10 cellular contexts compared by ENCODE assay signal in the genomic region with DNA sequence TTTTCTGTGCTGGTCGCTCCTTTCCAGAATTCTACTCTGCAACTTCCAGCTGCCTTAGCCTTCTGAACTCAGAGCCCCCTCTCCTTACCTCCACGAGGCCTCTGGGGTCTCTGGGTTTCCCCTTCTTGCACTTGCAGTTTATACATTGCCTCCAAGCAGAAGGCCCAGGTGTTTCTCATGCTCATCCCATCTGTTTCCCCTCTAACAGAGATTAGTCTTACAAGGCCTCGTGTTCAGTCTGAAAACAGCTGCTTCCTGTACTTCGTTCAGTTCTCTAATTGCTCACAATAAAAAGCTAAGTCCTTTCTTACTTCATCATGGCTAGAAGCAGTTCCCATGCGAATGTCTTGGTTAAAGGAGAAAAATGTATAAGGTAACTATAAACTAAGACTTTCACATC.
A peak's percentile ranks its signal among the peaks of the same experiment; 100 is the strongest.
DNase-seq lines count a peak whose midpoint lies in the region; ATAC-seq and TF ChIP-seq lines count a peak whose summit lies in the region.
"Had no signal": no experiment of that assay in that cellular context is flagged by ENCODE, and none has a peak within 500 bp of the region (broad histone marks: within the 10 kb centered on the region; RNA-seq: fewer than 3 reads in every experiment).

No MANE protein-coding gene starts in this region.

- no peak overlapping the region for H2BK12ac ChIP-seq in mesenchymal stem cell (ENCODE audit: low read length in 2 of 2)

- H2BK5ac ChIP-seq in mesenchymal stem cell (ENCODE audit: low read depth, low read length, poor library complexity, severe bottlenecking) = no peak overlapping the region

- H2AK5ac ChIP-seq in mesenchymal stem cell (ENCODE audit: low read length, severe bottlenecking) = peak overlapping the region; percentile 9

- no peak overlapping the region for H3K23ac ChIP-seq in mesenchymal stem cell (ENCODE audit: low read length in 2 of 2)

- H3K4me3 ChIP-seq in mesenchymal stem cell (ENCODE audit: insufficient read depth in 1 of 2, low read depth in 1 of 2, low read length in 2 of 2) (no peak overlapping the region), MG63 (no peak overlapping the region)

- ATAC-seq in GM18505 (IDR thresholded peaks at IDR 0.05; ENCODE audit: unreplicated experiment) = peak; percentile 63
- peak; percentile 81 for ATAC-seq in HG02642 (IDR thresholded peaks at IDR 0.05; ENCODE audit: poor library complexity, unreplicated experiment)

- no peak overlapping the region for H2AFZ ChIP-seq in mesenchymal stem cell (ENCODE audit: low read depth, low read length)

- no peak overlapping the region for H2BK15ac ChIP-seq in mesenchymal stem cell (ENCODE audit: low read depth, poor library complexity, severe bottlenecking)

- H3K79me1 ChIP-seq in mesenchymal stem cell (replicated peaks; ENCODE audit: low read length, poor library complexity, severe bottlenecking) = peaks cover 25% of the 10 kb centered on the region

- peaks cover 6% of the 10 kb centered on the region for H3K4me1 ChIP-seq in mesenchymal stem cell (ENCODE audit: control insufficient read depth, insufficient read depth, low read depth, low read length)

- no peak overlapping the region for H4K8ac ChIP-seq in mesenchymal stem cell (ENCODE audit: low read length)

- H3K9ac ChIP-seq in mesenchymal stem cell (ENCODE audit: low read length) = no peak overlapping the region

- no peak overlapping the region for H2BK120ac ChIP-seq in mesenchymal stem cell (ENCODE audit: low read depth, low read length)

- H3K27me3 ChIP-seq in mesenchymal stem cell (ENCODE audit: control insufficient read depth in 1 of 2, insufficient read depth in 1 of 2, low read length in 2 of 2) = no peaks in the 10 kb centered on the region
- no peaks in the 10 kb centered on the region for H3K27me3 ChIP-seq in MG63

- H3K18ac ChIP-seq in mesenchymal stem cell (ENCODE audit: low read depth in 1 of 2, low read length in 2 of 2) = no peak overlapping the region

- H3K14ac ChIP-seq in mesenchymal stem cell (ENCODE audit: low read length in 2 of 2) = no peak overlapping the region

- no peak overlapping the region for H4K91ac ChIP-seq in mesenchymal stem cell (ENCODE audit: low read length)

- H3K36me3 ChIP-seq in mesenchymal stem cell (ENCODE audit: control insufficient read depth in 1 of 2, insufficient read depth in 2 of 2, low read depth in 1 of 2, low read length in 2 of 2) = no peaks in the 10 kb centered on the region
- no peaks in the 10 kb centered on the region; the same call in 1 of the 2 replicates for H3K36me3 ChIP-seq in MG63

- H3K9me3 ChIP-seq in mesenchymal stem cell (ENCODE audit: control insufficient read depth, low read length) (no peaks in the 10 kb centered on the region), MG63 (no peaks in the 10 kb centered on the region)

- no peak overlapping the region for H3K4me2 ChIP-seq in mesenchymal stem cell (ENCODE audit: low read length, poor library complexity, severe bottlenecking)

- peak; percentile 8 for DNase-seq in NOMO-1 treated with DMSO at 0.1 percent for 48 hours (lab: John Stamatoyannopoulos, UW; ENCODE audit: unreplicated experiment)
- DNase-seq in mesenchymal stem cell = peak; percentile 9
- DNase-seq in MG63 = no peak
- DNase-seq in activated gamma-delta T cell treated with Interleukin-2 at 50 U/mL for 16 hours = no peak
- DNase-seq in activated naive CD4-positive, alpha-beta T cell (lab: John Stamatoyannopoulos, UW) = no peak
- DNase-seq in stimulated activated CD4-positive, alpha-beta T cell treated with anti-CD3 and anti-CD28 coated beads, Interleukin-1b, Interleukin-23, amount 100 ng/mL, for 48 hours = no peak
- DNase-seq: activated naive CD4-positive, alpha-beta T cell treated with anti-CD3 and anti-CD28 coated beads for 36 hours; NCI-H748 treated with DMSO at 0.1 percent for 48 hours had no signal

- 37% methylated on average over 3 of the region's 5 CpGs for WGBS in mesenchymal stem cell

- no peak overlapping the region for H3K4ac ChIP-seq in mesenchymal stem cell (ENCODE audit: low read depth in 1 of 2, low read length in 2 of 2)

- no peak overlapping the region for H3K27ac ChIP-seq in mesenchymal stem cell (ENCODE audit: low read length, poor library complexity, severe bottlenecking)

- TF ChIP-seq POLR2A in GM18505 (IDR thresholded peaks at IDR 0.05; ENCODE audit: borderline replicate concordance, extremely low read depth, insufficient read depth, insufficient read length) = no peak

Comparison
In these comparisons a context has a peak if more than half of its experiments do, and no peak if none do; other contexts are left out.
1. DNase-seq: peak in NOMO-1 treated with DMSO at 0.1 percent for 48 hours (single experiment) and mesenchymal stem cell (single experiment); none in MG63 (single experiment), activated gamma-delta T cell treated with Interleukin-2 at 50 U/mL for 16 hours (single experiment), activated naive CD4-positive, alpha-beta T cell (0 of 4) and stimulated activated CD4-positive, alpha-beta T cell treated with anti-CD3 and anti-CD28 coated beads, Interleukin-1b, Interleukin-23, amount 100 ng/mL, for 48 hours (single experiment).